Comparison of ENCODE assay signal across 9 cellular contexts in the genomic region with DNA sequence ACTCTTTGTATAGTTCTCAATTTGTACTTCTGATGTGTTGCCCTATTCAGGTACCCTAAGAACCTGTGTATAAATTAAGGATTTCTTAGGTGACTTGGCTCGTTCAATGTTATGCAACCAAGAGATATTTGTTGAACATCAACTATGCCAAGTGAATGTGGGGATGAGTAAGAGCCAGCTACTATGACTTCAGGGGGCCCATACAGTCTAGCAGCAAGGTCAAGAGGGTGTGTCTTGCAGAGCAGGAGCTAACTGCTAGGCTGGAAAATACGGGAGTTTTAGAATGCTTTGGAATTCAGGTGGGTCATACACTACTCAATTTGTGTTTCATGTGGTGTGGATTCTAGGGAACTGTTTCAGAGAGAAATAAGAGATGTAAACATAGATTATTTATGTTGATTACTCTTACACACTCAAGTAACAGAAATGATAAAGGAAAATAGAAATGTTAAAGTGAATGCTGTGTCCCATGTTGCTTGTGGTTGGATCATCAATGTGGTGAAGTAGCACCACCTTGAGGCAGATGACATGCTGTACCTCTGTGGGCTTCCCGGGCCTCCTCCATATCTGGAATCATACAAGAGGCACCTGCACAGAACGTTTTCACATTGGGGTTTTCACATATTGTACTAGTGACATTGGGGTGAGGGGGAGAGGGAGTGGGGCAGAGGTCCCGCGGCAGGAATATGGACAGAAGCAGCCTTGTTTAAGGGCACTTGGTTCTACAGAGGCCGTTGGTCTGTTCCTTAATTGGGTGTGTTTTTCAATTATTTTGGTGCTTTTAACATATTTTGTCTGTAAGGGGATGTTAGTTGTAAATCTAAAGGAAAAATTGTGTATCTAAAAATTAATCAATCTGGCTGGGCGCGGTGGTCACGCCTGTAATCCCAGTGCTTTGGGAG. TPM values are rescaled to one million over a fixed set of nuclear protein-coding genes. Genes with fewer than 3 reads are reported as not detected.
DNase-seq lines count a peak whose midpoint lies in the region; ATAC-seq, FAIRE-seq and TF ChIP-seq lines count a peak whose summit lies in the region.
"Had no signal": no experiment of that assay in that cellular context is flagged by ENCODE, and none has a peak within 500 bp of the region (broad histone marks: within the 10 kb centered on the region; RNA-seq: fewer than 3 reads in every experiment).

No MANE protein-coding gene starts in this region.

- ATAC-seq in GM21529 (IDR thresholded peaks at IDR 0.05; ENCODE audit: unreplicated experiment) (peak; percentile 94), left ventricle myocardium superior (peak; percentile 90)
- peak; percentile 92 for ATAC-seq in activated naive CD8-positive, alpha-beta T cell treated with anti-CD3 and anti-CD28 coated beads, Interleukin-2, amount 50 U/mL, for 24 hours

- H3K27me3 Mint-ChIP-seq in activated naive CD8-positive, alpha-beta T cell treated with anti-CD3 and anti-CD28 coated beads, Interleukin-2, amount 50 U/mL, for 24 hours, result no peaks in the 10 kb centered on the region

- H3K27ac ChIP-seq in KMS-11, result no peak overlapping the region

- FAIRE-seq in RCC 7860 (lab: Jason Lieb, UNC), result peak; percentile 48
- FAIRE-seq: colon had no signal

- peaks cover 15% of the 10 kb centered on the region for H3K36me3 Mint-ChIP-seq in activated naive CD8-positive, alpha-beta T cell treated with anti-CD3 and anti-CD28 coated beads, Interleukin-2, amount 50 U/mL, for 24 hours (ENCODE audit: low read depth)

- no peaks in the 10 kb centered on the region for H4K20me1 ChIP-seq in KMS-11 (ENCODE audit: insufficient read depth)

- TF ChIP-seq CTCF in KMS-11 (conservative IDR thresholded peaks at IDR 0.05; ENCODE audit: low read depth, low read length) (peak; percentile 87), retinal pigment epithelial cell (conservative IDR thresholded peaks at IDR 0.05; ENCODE audit: low read depth, low read length) (peak; percentile 71)

- intact Hi-C loops in left ventricle myocardium superior (cut with micrococcal nuclease), result no loop called here

- H3K4me3 ChIP-seq in KMS-11 (IDR thresholded peaks at IDR 0.05; ENCODE audit: insufficient read depth, low read depth, low read length), result no peak overlapping the region
- H3K4me3 ChIP-seq in retinal pigment epithelial cell (ENCODE audit: low read length), result no peak overlapping the region

- H3K27me3 ChIP-seq in KMS-11 (ENCODE audit: insufficient read depth, low read depth), result no peaks in the 10 kb centered on the region

- no peak overlapping the region for H3K9ac ChIP-seq in KMS-11

- peaks cover 29% of the 10 kb centered on the region for H3K4me1 ChIP-seq in KMS-11 (ENCODE audit: low read depth, poor library complexity, severe bottlenecking)

- DNase-seq in Daoy (ENCODE audit: low read depth) (peak; percentile 54), RCC 7860 (ENCODE audit: low spot score) (peak; percentile 64), left ventricle myocardium superior (no peak), retinal pigment epithelial cell (ENCODE audit: low read depth) (no peak), epidermal melanocyte (ENCODE audit: insufficient read length, low spot score) (no peak)
- DNase-seq in activated naive CD8-positive, alpha-beta T cell treated with anti-CD3 and anti-CD28 coated beads, Interleukin-2, amount 50 U/mL, for 24 hours, result peak; percentile 38

- H3K79me2 ChIP-seq in KMS-11 (ENCODE audit: insufficient read depth, low read depth), result no peaks in the 10 kb centered on the region

- peaks cover 10% of the 10 kb centered on the region for H3K4me1 Mint-ChIP-seq in activated naive CD8-positive, alpha-beta T cell treated with anti-CD3 and anti-CD28 coated beads, Interleukin-2, amount 50 U/mL, for 24 hours

- no peak overlapping the region for H3K4me3 Mint-ChIP-seq in activated naive CD8-positive, alpha-beta T cell treated with anti-CD3 and anti-CD28 coated beads, Interleukin-2, amount 50 U/mL, for 24 hours

- H2AFZ ChIP-seq in KMS-11 (ENCODE audit: low read depth), result no peak overlapping the region

- no peaks in the 10 kb centered on the region for H3K9me3 Mint-ChIP-seq in activated naive CD8-positive, alpha-beta T cell treated with anti-CD3 and anti-CD28 coated beads, Interleukin-2, amount 50 U/mL, for 24 hours

- no peaks in the 10 kb centered on the region for H3K36me3 ChIP-seq in KMS-11 (ENCODE audit: insufficient read depth)

- H3K27ac Mint-ChIP-seq in activated naive CD8-positive, alpha-beta T cell treated with anti-CD3 and anti-CD28 coated beads, Interleukin-2, amount 50 U/mL, for 24 hours, result peak overlapping the region; percentile 14

- H3K4me2 ChIP-seq in KMS-11, result no peak overlapping the region

RNA-seq across cellular contexts. Expression of a gene that starts 12.4 kb away (rescaled TPM):
- 210 and 248 TPM in 2 replicates for total RNA-seq in Daoy (2014; rRNA removed; shearing (Covaris generic))
- 36.4 TPM for total RNA-seq in left ventricle myocardium superior

RNA-seq across cellular contexts. Expression of a gene that starts 30.0 kb away (rescaled TPM):
- not detected in 2 replicates for total RNA-seq in Daoy (2014; rRNA removed; shearing (Covaris generic))
- not detected for total RNA-seq in left ventricle myocardium superior

RNA-seq across cellular contexts. Expression of a gene that starts 32.9 kb away (rescaled TPM):
- 19.7 and 26.2 TPM in 2 replicates for total RNA-seq in Daoy (2014; rRNA removed; shearing (Covaris generic))
- 5.8 TPM for total RNA-seq in left ventricle myocardium superior

Comparison
In these comparisons a context has a peak if more than half of its experiments do, and no peak if none do; other contexts are left out.
1. DNase-seq: peak in Daoy (single experiment), RCC 7860 (single experiment) and activated naive CD8-positive, alpha-beta T cell treated with anti-CD3 and anti-CD28 coated beads, Interleukin-2, amount 50 U/mL, for 24 hours (single experiment); none in left ventricle myocardium superior (single experiment), retinal pigment epithelial cell (single experiment) and epidermal melanocyte (single experiment).
2. Peak in every context shown above with its lines, with median percentiles within 50 percentile points of each other: ATAC-seq.